ENCODE assay signal across 11 cellular contexts in genomic region chr13:56902276-56902675, GRCh38.
"Had no signal": no experiment of that assay in that cellular context is flagged by ENCODE, and none has a peak within 500 bp of the region (broad histone marks: within the 10 kb centered on the region; RNA-seq: fewer than 3 reads in every experiment).

No MANE protein-coding gene starts in this region.

- H3K9me3 Mint-ChIP-seq: H9 had no signal

- H3K4me3 ChIP-seq: GM23248, GM23338, HAP-1 had no signal

- H3K4me3 Mint-ChIP-seq: GM23338, H9, HFFc6 had no signal

- FAIRE-seq: H1, H54 had no signal

- H3K36me3 ChIP-seq: HAP-1 had no signal

- DNase-seq: GM23248, GOT3, H7, H9, HCEC 1CT, HFFc6 had no signal

- H3K4me1 Mint-ChIP-seq: GM23338, H9 had no signal

- H3K9ac ChIP-seq: GM23248 had no signal

- ATAC-seq: GM23338, HCT116 had no signal

- H3K4me1 ChIP-seq: HAP-1 had no signal

- H3K27ac ChIP-seq: GM23248 had no signal

- H3K9me3 ChIP-seq: HAP-1 had no signal

- H3K27ac Mint-ChIP-seq: GM23338, H9, HFFc6 had no signal
